ENCODE assay signal across 10 cellular contexts in the genomic region with DNA sequence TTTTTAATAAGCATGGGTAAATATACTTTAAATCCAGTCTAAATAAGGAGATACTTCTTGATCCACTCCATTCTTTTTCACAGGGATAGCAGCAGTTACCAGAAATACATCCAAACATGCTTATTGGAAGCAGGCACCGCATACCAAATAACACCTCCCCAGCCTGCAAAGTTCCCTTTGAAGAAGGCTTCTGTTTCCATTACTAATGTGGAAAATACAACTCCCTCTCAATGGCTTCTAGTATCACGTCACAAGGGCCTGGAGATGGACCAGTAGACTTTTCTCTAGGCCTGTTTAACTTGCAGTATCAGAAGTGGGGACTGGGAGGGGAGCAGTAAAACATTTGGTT. TPM values are rescaled to one million over a fixed set of nuclear protein-coding genes. Genes with fewer than 3 reads are reported as not detected.
DNase-seq lines count a peak whose midpoint lies in the region; ATAC-seq lines count a peak whose summit lies in the region.
"Had no signal": no experiment of that assay in that cellular context is flagged by ENCODE, and none has a peak within 500 bp of the region (broad histone marks: within the 10 kb centered on the region; RNA-seq: fewer than 3 reads in every experiment).

No MANE protein-coding gene starts in this region.

- no peak overlapping the region for H3K9ac ChIP-seq in subcutaneous abdominal adipose tissue (ENCODE audit: low read length in 5 of 5)

- H3K27ac Mint-ChIP-seq in activated naive CD8-positive, alpha-beta T cell treated with anti-CD3 and anti-CD28 coated beads for 36 hours = peak overlapping the region; percentile 80
- H3K27ac Mint-ChIP-seq: natural killer cell had no signal

- no peaks in the 10 kb centered on the region for H3K27me3 Mint-ChIP-seq in activated naive CD8-positive, alpha-beta T cell treated with anti-CD3 and anti-CD28 coated beads for 36 hours

- H3K9me3 Mint-ChIP-seq in activated naive CD8-positive, alpha-beta T cell treated with anti-CD3 and anti-CD28 coated beads for 36 hours = peaks cover 11% of the 10 kb centered on the region
- H3K9me3 Mint-ChIP-seq: natural killer cell had no signal

- H3K27me3 ChIP-seq in layer of hippocampus (ENCODE audit: control insufficient read depth, insufficient read depth, low read length) (no peaks in the 10 kb centered on the region), subcutaneous abdominal adipose tissue (ENCODE audit: control insufficient read depth in 5 of 5, insufficient read depth in 4 of 5, low read length in 5 of 5) (no peaks in the 10 kb centered on the region)

- H3K36me3 Mint-ChIP-seq in activated naive CD8-positive, alpha-beta T cell treated with anti-CD3 and anti-CD28 coated beads for 36 hours = peaks cover 51% of the 10 kb centered on the region

- H3K36me3 ChIP-seq in subcutaneous abdominal adipose tissue (ENCODE audit: control insufficient read depth in 5 of 5, insufficient read depth in 5 of 5, low read length in 5 of 5) = peaks cover 5 to 13% (median 6%) of the 10 kb centered on the region in 5 donors

- no peak for ATAC-seq in GM21367 (IDR thresholded peaks at IDR 0.05; ENCODE audit: unreplicated experiment)
- ATAC-seq: natural killer cell had no signal

- H3K4me1 Mint-ChIP-seq in activated naive CD8-positive, alpha-beta T cell treated with anti-CD3 and anti-CD28 coated beads for 36 hours = peaks cover 81% of the 10 kb centered on the region

- DNase-seq in DMS 273 (lab: John Stamatoyannopoulos, UW; ENCODE audit: unreplicated experiment) = peak; percentile 46
- DNase-seq in DMS 273 treated with DMSO at 0.1 percent for 48 hours (lab: John Stamatoyannopoulos, UW) = no peak
- DNase-seq in activated naive CD8-positive, alpha-beta T cell treated with anti-CD3 and anti-CD28 coated beads for 36 hours = no peak
- DNase-seq in NCI-H524 treated with DMSO at 0.1 percent for 48 hours (lab: John Stamatoyannopoulos, UW) = no peak
- no peak for DNase-seq in NCI-H1092 treated with DMSO at 0.1 percent for 48 hours (lab: John Stamatoyannopoulos, UW)
- DNase-seq: natural killer cell had no signal

- H3K27ac ChIP-seq in layer of hippocampus (ENCODE audit: low read depth, low read length) (peak overlapping the region; percentile 77), subcutaneous abdominal adipose tissue (ENCODE audit: low read depth, low read length) (peak overlapping the region; percentile 50)
- H3K27ac ChIP-seq: 22Rv1 had no signal

- H3K9me3 ChIP-seq in subcutaneous abdominal adipose tissue (ENCODE audit: control insufficient read depth in 5 of 5, low read length in 5 of 5) = no peaks in the 10 kb centered on the region

- peak overlapping the region; percentile 19 for H3K4me3 Mint-ChIP-seq in activated naive CD8-positive, alpha-beta T cell treated with anti-CD3 and anti-CD28 coated beads for 36 hours
- H3K4me3 Mint-ChIP-seq: natural killer cell had no signal

- H3K4me1 ChIP-seq in subcutaneous abdominal adipose tissue (ENCODE audit: control insufficient read depth in 5 of 5, insufficient read depth in 5 of 5, low read length in 5 of 5) = peaks cover 6 to 44% (median 26%) of the 10 kb centered on the region in 5 donors

- no peak overlapping the region for H3K4me3 ChIP-seq in subcutaneous abdominal adipose tissue (ENCODE audit: low read depth in 1 of 5, low read length in 5 of 5)

RNA-seq across cellular contexts. Expression of a gene that starts 20.8 kb away (rescaled TPM):
- 10 to 100 TPM; 30.4 to 32.7 TPM for total RNA-seq in activated naive CD8-positive, alpha-beta T cell treated with anti-CD3 and anti-CD28 coated beads for 36 hours
